ENCODE assay signal across 19 cellular contexts in the genomic region with DNA sequence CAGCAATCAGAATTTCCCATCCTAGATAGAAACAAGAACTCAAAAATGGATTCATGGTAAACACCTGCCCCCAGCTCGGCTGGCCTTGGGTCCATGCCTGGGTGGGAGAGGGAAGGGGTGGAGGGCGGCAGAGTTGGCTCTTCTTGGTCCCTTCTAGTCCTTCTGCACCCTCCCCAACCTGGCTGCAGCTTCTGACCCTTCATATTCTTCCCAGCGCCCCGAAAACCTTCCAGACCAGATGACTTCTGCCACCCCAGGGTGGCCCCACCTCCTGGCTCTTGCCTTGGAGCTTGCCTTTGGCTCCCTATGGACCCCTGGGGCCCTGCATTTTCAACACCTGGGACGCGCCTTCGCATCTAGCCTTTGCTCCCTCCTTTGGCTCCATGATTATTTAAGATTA. TPM values are rescaled to one million over a fixed set of nuclear protein-coding genes. Genes with fewer than 3 reads are reported as not detected.
DNase-seq lines count a peak whose midpoint lies in the region; ATAC-seq and TF ChIP-seq lines count a peak whose summit lies in the region.
"Had no signal": no experiment of that assay in that cellular context is flagged by ENCODE, and none has a peak within 500 bp of the region (broad histone marks: within the 10 kb centered on the region; RNA-seq: fewer than 3 reads in every experiment).

No MANE protein-coding gene starts in this region.

- no peaks in the 10 kb centered on the region for H3K27me3 ChIP-seq in osteoblast (ENCODE audit: insufficient read depth, low read length)
- no peaks in the 10 kb centered on the region for H3K27me3 ChIP-seq in mammary epithelial cell (ENCODE audit: insufficient read depth, low read length)
- H3K27me3 ChIP-seq: BLaER1 treated with 17β-estradiol and CSF1 and Interleukin-3, amounts not matched to agents 10 nM and 100 nM had no signal

- ATAC-seq in stimulated activated naive B cell treated with anti-CD40 and anti-IgM and Interleukin-4, amounts not matched to agents 10 μg/mL and 1 μg/mL and 100 μg/mL, for 72 hours (replicated peaks), result no peak

- no peak overlapping the region for H3K27ac Mint-ChIP-seq in chondrocyte (ENCODE audit: unreplicated experiment)
- H3K27ac Mint-ChIP-seq in stimulated activated naive B cell treated with anti-CD40 and anti-IgM and Interleukin-4, amounts not matched to agents 10 μg/mL and 1 μg/mL and 100 μg/mL, for 72 hours, result no peak overlapping the region
- H3K27ac Mint-ChIP-seq: CD4-positive, alpha-beta T cell; HFFc6 had no signal

- H3K4me3 Mint-ChIP-seq in chondrocyte (ENCODE audit: unreplicated experiment), result no peak overlapping the region
- H3K4me3 Mint-ChIP-seq in stimulated activated naive B cell treated with anti-CD40 and anti-IgM and Interleukin-4, amounts not matched to agents 10 μg/mL and 1 μg/mL and 100 μg/mL, for 72 hours, result no peak overlapping the region
- H3K4me3 Mint-ChIP-seq: CD4-positive, alpha-beta T cell; HFFc6 had no signal

- WGBS in mammary epithelial cell (ENCODE audit: low coverage, missing lambda C conversion rate), result 90% methylated on average over 5 of the region's 7 CpGs

- H3K4me1 ChIP-seq in osteoblast (ENCODE audit: insufficient read depth, low read length) (no peaks in the 10 kb centered on the region), mammary epithelial cell (ENCODE audit: insufficient read depth, low read length) (peaks cover 13% of the 10 kb centered on the region)

- H3K4me2 ChIP-seq in osteoblast (ENCODE audit: insufficient read depth, low read length) (no peak overlapping the region), mammary epithelial cell (ENCODE audit: insufficient read depth, low read depth, low read length) (no peak overlapping the region)
- H3K4me2 ChIP-seq: BLaER1 treated with 17β-estradiol and CSF1 and Interleukin-3, amounts not matched to agents 10 nM and 100 nM had no signal

- peak; percentile 25 for DNase-seq in activated effector memory CD4-positive, alpha-beta T cell treated with anti-CD3 and anti-CD28 coated beads, Interleukin-2, amount 50 U/mL, for 16 hours
- no peak for DNase-seq in activated effector memory CD4-positive, alpha-beta T cell treated with Interleukin-2 at 50 U/mL for 16 hours
- DNase-seq in D341Med (ENCODE audit: low spot score) (peak; percentile 32), chondrocyte (ENCODE audit: low spot score) (peak; percentile 51), osteoblast (ENCODE audit: insufficient read length, low spot score, missing footprints) (peak; percentile 18), mammary epithelial cell (no peak), GOT3 (lab: John Stamatoyannopoulos, UW) (no peak)
- DNase-seq in stimulated activated naive B cell treated with anti-CD40 and anti-IgM and Interleukin-4, amounts not matched to agents 10 μg/mL and 1 μg/mL and 100 μg/mL, for 72 hours, result no peak
- DNase-seq: ACHN; Calu3; CD4-positive, alpha-beta T cell; DMS153; DMS79 treated with DMSO at 0.1 percent for 48 hours; EL; HCEC 1CT; HFFc6 had no signal

- no peak overlapping the region for H3K9ac ChIP-seq in mammary epithelial cell (ENCODE audit: insufficient read depth, low read length)
- H3K9ac ChIP-seq: BLaER1 treated with 17β-estradiol and CSF1 and Interleukin-3, amounts not matched to agents 10 nM and 100 nM had no signal

- peaks cover 14% of the 10 kb centered on the region for H3K4me1 Mint-ChIP-seq in chondrocyte (ENCODE audit: low read depth)
- peaks cover 18 to 25% of the 10 kb centered on the region in 2 donors for H3K4me1 Mint-ChIP-seq in stimulated activated naive B cell treated with anti-CD40 and anti-IgM and Interleukin-4, amounts not matched to agents 10 μg/mL and 1 μg/mL and 100 μg/mL, for 72 hours

- CTCF ChIA-PET in mammary epithelial cell (lab: Charles Lee; ENCODE audit: low non-redundant PET), result no interaction called here

- dilution Hi-C loops in mammary epithelial cell (cut with HindIII; ENCODE audit: low sequenced_read_pairs), result no loop called here

- no peaks in the 10 kb centered on the region for H3K27me3 Mint-ChIP-seq in chondrocyte (ENCODE audit: low read depth)
- no peaks in the 10 kb centered on the region for H3K27me3 Mint-ChIP-seq in stimulated activated naive B cell treated with anti-CD40 and anti-IgM and Interleukin-4, amounts not matched to agents 10 μg/mL and 1 μg/mL and 100 μg/mL, for 72 hours
- H3K27me3 Mint-ChIP-seq: CD4-positive, alpha-beta T cell had no signal

- H3K9me3 Mint-ChIP-seq in chondrocyte (ENCODE audit: low read depth), result peaks cover 4% of the 10 kb centered on the region
- H3K9me3 Mint-ChIP-seq in stimulated activated naive B cell treated with anti-CD40 and anti-IgM and Interleukin-4, amounts not matched to agents 10 μg/mL and 1 μg/mL and 100 μg/mL, for 72 hours, result peaks cover 3 to 4% of the 10 kb centered on the region in 2 donors
- H3K9me3 Mint-ChIP-seq: CD4-positive, alpha-beta T cell had no signal

- TF ChIP-seq CTCF in chondrocyte (IDR thresholded peaks at IDR 0.05) (no peak), osteoblast (IDR thresholded peaks at IDR 0.05; ENCODE audit: extremely low read depth, low read depth, low read length) (no peak), mammary epithelial cell (conservative IDR thresholded peaks at IDR 0.05 in 1 of 2, IDR thresholded peaks at IDR 0.05 in 1 of 2; ENCODE audit: extremely low read depth in 1 of 2, insufficient read depth in 1 of 2, low read depth in 1 of 2, low read length in 2 of 2) (no peak)

- in situ Hi-C loops in mammary epithelial cell (cut with MboI; ENCODE audit: low sequenced_read_pairs in 2 of 2), result no loop called here

- intact Hi-C loops in mammary epithelial cell (cut with micrococcal nuclease), result no loop called here

- H3K79me2 ChIP-seq in osteoblast (ENCODE audit: insufficient read depth, low read length) (no peaks in the 10 kb centered on the region), mammary epithelial cell (ENCODE audit: insufficient read depth, low read length) (no peaks in the 10 kb centered on the region)

- H3K36me3 ChIP-seq in osteoblast (ENCODE audit: insufficient read depth, low read length), result no peaks in the 10 kb centered on the region
- H3K36me3 ChIP-seq in mammary epithelial cell (ENCODE audit: insufficient read depth, low read length), result no peaks in the 10 kb centered on the region
- H3K36me3 ChIP-seq: BLaER1 treated with 17β-estradiol and CSF1 and Interleukin-3, amounts not matched to agents 10 nM and 100 nM had no signal

- no TSS peak for BruUV-seq in mammary epithelial cell (replicated peaks; lab: Mats Ljungman, UMichigan)

- H3K27ac ChIP-seq in osteoblast (ENCODE audit: low read depth, low read length) (no peak overlapping the region), mammary epithelial cell (ENCODE audit: insufficient read depth, low read depth, low read length) (no peak overlapping the region)
- H3K27ac ChIP-seq: BLaER1 treated with 17β-estradiol and CSF1 and Interleukin-3, amounts not matched to agents 10 nM and 100 nM had no signal

- H4K20me1 ChIP-seq in osteoblast (ENCODE audit: insufficient read depth, low read length) (peaks cover 5% of the 10 kb centered on the region), mammary epithelial cell (ENCODE audit: insufficient read depth, low read length) (no peaks in the 10 kb centered on the region)
- H4K20me1 ChIP-seq: BLaER1 treated with 17β-estradiol and CSF1 and Interleukin-3, amounts not matched to agents 10 nM and 100 nM had no signal

- peaks cover 2% of the 10 kb centered on the region for H3K36me3 Mint-ChIP-seq in chondrocyte (ENCODE audit: low read depth)
- H3K36me3 Mint-ChIP-seq in stimulated activated naive B cell treated with anti-CD40 and anti-IgM and Interleukin-4, amounts not matched to agents 10 μg/mL and 1 μg/mL and 100 μg/mL, for 72 hours, result peaks cover 0 to 5% of the 10 kb centered on the region in 2 donors

- H3K4me3 ChIP-seq in osteoblast (ENCODE audit: insufficient read depth, low read length) (no peak overlapping the region), mammary epithelial cell (replicated peaks in 1 of 3; ENCODE audit: insufficient read depth in 1 of 3, low read depth in 2 of 3, low read length in 3 of 3) (no peak overlapping the region)
- H3K4me3 ChIP-seq: BLaER1 treated with 17β-estradiol and CSF1 and Interleukin-3, amounts not matched to agents 10 nM and 100 nM had no signal

- H3K9me3 ChIP-seq in osteoblast (ENCODE audit: low read depth, low read length) (no peaks in the 10 kb centered on the region), mammary epithelial cell (replicated peaks; ENCODE audit: insufficient read depth, low read length) (no peaks in the 10 kb centered on the region)

- H2AFZ ChIP-seq in osteoblast (ENCODE audit: low read length), result no peak overlapping the region
- H2AFZ ChIP-seq in mammary epithelial cell (ENCODE audit: low read depth, low read length), result no peak overlapping the region

RNA-seq across cellular contexts. Expression of a gene that starts 5.4 kb away (rescaled TPM):
- total RNA-seq in chondrocyte (0.32 to 0.41 TPM in 2 of 3 replicates, not detected in the other), osteoblast (1.8 and 2.7 TPM in 2 replicates), mammary epithelial cell (under 1 TPM in 1 of 2 donors, not detected in 1; 0.67 TPM)
- not detected for polyA plus RNA-seq in mammary epithelial cell
- polyA minus RNA-seq in mammary epithelial cell, result 0.57 TPM
- total RNA-seq: A172; CD4-positive, alpha-beta T cell; H4 had no signal

RNA-seq across cellular contexts. Expression of a gene that starts 47.8 kb away (rescaled TPM):
- total RNA-seq in chondrocyte (24.6 to 28.2 TPM (median 27.8 TPM) in 3 replicates), osteoblast (14.5 and 15.9 TPM in 2 replicates), mammary epithelial cell (10 to 100 TPM in 1 of 2 donors, 1 to 10 TPM in 1; 3.2 to 93.3 TPM)
- polyA plus RNA-seq in mammary epithelial cell, result 52.6 TPM
- polyA minus RNA-seq in mammary epithelial cell, result 32.4 TPM

Comparison
In these comparisons a context has a peak if more than half of its experiments do, and no peak if none do; other contexts are left out.
1. DNase-seq: peak in activated effector memory CD4-positive, alpha-beta T cell treated with anti-CD3 and anti-CD28 coated beads, Interleukin-2, amount 50 U/mL, for 16 hours (single experiment), D341Med (single experiment), chondrocyte (single experiment) and osteoblast (single experiment); none in activated effector memory CD4-positive, alpha-beta T cell treated with Interleukin-2 at 50 U/mL for 16 hours (single experiment), mammary epithelial cell (single experiment), stimulated activated naive B cell treated with anti-CD40 and anti-IgM and Interleukin-4, amounts not matched to agents 10 μg/mL and 1 μg/mL and 100 μg/mL, for 72 hours (single experiment) and GOT3 (single experiment).